ENCODE assay signal across 2 cellular contexts in the genomic region with DNA sequence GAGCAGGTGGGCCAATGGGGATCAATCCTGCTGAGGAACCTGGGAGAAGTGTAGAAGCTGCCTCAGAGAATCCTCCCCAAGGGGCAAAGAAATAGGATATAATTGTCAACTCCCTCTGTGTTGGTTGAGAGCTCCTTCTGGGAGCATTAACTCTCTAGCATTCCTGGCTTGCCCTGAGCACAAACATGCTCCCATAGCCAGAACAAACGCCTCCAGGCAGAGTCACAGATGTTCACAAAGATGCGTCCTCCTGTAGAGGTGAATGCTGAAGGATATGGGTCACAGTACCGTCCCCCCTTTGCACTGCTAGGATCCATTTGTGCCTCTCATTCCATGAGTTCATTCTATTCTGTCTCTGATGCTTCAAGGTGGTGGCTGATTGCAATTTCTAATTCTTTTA.
TF ChIP-seq lines count a peak whose summit lies in the region.

No MANE protein-coding gene starts in this region.

TF ChIP-seq in SK-N-SH, 30 proteins besides CTCF, POLR2A, EP300 and RAD21 (continued from another document):
- TF ChIP-seq, protein P1, sequence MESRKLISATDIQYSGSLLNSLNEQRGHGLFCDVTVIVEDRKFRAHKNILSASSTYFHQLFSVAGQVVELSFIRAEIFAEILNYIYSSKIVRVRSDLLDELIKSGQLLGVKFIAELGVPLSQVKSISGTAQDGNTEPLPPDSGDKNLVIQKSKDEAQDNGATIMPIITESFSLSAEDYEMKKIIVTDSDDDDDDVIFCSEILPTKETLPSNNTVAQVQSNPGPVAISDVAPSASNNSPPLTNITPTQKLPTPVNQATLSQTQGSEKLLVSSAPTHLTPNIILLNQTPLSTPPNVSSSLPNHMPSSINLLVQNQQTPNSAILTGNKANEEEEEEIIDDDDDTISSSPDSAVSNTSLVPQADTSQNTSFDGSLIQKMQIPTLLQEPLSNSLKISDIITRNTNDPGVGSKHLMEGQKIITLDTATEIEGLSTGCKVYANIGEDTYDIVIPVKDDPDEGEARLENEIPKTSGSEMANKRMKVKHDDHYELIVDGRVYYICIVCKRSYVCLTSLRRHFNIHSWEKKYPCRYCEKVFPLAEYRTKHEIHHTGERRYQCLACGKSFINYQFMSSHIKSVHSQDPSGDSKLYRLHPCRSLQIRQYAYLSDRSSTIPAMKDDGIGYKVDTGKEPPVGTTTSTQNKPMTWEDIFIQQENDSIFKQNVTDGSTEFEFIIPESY (IDR thresholded peaks at IDR 0.05; ENCODE audit: borderline replicate concordance, low read depth) = no peak
- TF ChIP-seq, protein P2, sequence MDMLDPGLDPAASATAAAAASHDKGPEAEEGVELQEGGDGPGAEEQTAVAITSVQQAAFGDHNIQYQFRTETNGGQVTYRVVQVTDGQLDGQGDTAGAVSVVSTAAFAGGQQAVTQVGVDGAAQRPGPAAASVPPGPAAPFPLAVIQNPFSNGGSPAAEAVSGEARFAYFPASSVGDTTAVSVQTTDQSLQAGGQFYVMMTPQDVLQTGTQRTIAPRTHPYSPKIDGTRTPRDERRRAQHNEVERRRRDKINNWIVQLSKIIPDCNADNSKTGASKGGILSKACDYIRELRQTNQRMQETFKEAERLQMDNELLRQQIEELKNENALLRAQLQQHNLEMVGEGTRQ (IDR thresholded peaks at IDR 0.05; ENCODE audit: borderline replicate concordance, low read depth, low read length) = no peak
- TF ChIP-seq RCOR1 (IDR thresholded peaks at IDR 0.05; ENCODE audit: low read length) (no peak), GATA2 (CRISPR knock-in tag; IDR thresholded peaks at IDR 0.05) (no peak), SMC3 (IDR thresholded peaks at IDR 0.05; ENCODE audit: low read depth, low read length) (no peak), MEF2A (IDR thresholded peaks at IDR 0.05; ENCODE audit: borderline replicate concordance, low read depth) (no peak), GABPA (IDR thresholded peaks at IDR 0.05; ENCODE audit: low read depth) (no peak), CHD2 (IDR thresholded peaks at IDR 0.05; ENCODE audit: low read length, partially characterized antibody) (no peak), MXI1 (IDR thresholded peaks at IDR 0.05; ENCODE audit: low read depth, low read length) (no peak), NFIC (IDR thresholded peaks at IDR 0.05; ENCODE audit: borderline replicate concordance) (no peak), EZH2phosphoT487 (IDR thresholded peaks at IDR 0.05; ENCODE audit: borderline replicate concordance, low read depth) (no peak), JUND (IDR thresholded peaks at IDR 0.05) (no peak), RFX5 (IDR thresholded peaks at IDR 0.05; ENCODE audit: low read length) (no peak)
- TF ChIP-seq, protein P3, sequence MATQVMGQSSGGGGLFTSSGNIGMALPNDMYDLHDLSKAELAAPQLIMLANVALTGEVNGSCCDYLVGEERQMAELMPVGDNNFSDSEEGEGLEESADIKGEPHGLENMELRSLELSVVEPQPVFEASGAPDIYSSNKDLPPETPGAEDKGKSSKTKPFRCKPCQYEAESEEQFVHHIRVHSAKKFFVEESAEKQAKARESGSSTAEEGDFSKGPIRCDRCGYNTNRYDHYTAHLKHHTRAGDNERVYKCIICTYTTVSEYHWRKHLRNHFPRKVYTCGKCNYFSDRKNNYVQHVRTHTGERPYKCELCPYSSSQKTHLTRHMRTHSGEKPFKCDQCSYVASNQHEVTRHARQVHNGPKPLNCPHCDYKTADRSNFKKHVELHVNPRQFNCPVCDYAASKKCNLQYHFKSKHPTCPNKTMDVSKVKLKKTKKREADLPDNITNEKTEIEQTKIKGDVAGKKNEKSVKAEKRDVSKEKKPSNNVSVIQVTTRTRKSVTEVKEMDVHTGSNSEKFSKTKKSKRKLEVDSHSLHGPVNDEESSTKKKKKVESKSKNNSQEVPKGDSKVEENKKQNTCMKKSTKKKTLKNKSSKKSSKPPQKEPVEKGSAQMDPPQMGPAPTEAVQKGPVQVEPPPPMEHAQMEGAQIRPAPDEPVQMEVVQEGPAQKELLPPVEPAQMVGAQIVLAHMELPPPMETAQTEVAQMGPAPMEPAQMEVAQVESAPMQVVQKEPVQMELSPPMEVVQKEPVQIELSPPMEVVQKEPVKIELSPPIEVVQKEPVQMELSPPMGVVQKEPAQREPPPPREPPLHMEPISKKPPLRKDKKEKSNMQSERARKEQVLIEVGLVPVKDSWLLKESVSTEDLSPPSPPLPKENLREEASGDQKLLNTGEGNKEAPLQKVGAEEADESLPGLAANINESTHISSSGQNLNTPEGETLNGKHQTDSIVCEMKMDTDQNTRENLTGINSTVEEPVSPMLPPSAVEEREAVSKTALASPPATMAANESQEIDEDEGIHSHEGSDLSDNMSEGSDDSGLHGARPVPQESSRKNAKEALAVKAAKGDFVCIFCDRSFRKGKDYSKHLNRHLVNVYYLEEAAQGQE (IDR thresholded peaks at IDR 0.05; ENCODE audit: low read depth, low read length) = no peak
- TF ChIP-seq, protein P4, sequence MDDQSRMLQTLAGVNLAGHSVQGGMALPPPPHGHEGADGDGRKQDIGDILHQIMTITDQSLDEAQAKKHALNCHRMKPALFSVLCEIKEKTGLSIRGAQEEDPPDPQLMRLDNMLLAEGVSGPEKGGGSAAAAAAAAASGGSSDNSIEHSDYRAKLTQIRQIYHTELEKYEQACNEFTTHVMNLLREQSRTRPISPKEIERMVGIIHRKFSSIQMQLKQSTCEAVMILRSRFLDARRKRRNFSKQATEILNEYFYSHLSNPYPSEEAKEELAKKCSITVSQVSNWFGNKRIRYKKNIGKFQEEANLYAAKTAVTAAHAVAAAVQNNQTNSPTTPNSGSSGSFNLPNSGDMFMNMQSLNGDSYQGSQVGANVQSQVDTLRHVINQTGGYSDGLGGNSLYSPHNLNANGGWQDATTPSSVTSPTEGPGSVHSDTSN (IDR thresholded peaks at IDR 0.05) = no peak
- TF ChIP-seq, protein P5, sequence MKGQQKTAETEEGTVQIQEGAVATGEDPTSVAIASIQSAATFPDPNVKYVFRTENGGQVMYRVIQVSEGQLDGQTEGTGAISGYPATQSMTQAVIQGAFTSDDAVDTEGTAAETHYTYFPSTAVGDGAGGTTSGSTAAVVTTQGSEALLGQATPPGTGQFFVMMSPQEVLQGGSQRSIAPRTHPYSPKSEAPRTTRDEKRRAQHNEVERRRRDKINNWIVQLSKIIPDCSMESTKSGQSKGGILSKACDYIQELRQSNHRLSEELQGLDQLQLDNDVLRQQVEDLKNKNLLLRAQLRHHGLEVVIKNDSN (IDR thresholded peaks at IDR 0.05; ENCODE audit: borderline replicate concordance, low read depth) = no peak

TF ChIP-seq in SK-N-SH treated with all-trans-retinoic acid at 6 μM for 48 hours, 23 proteins besides CTCF, POLR2A, EP300 and RAD21 (continued from another document):
- TF ChIP-seq, protein P6, sequence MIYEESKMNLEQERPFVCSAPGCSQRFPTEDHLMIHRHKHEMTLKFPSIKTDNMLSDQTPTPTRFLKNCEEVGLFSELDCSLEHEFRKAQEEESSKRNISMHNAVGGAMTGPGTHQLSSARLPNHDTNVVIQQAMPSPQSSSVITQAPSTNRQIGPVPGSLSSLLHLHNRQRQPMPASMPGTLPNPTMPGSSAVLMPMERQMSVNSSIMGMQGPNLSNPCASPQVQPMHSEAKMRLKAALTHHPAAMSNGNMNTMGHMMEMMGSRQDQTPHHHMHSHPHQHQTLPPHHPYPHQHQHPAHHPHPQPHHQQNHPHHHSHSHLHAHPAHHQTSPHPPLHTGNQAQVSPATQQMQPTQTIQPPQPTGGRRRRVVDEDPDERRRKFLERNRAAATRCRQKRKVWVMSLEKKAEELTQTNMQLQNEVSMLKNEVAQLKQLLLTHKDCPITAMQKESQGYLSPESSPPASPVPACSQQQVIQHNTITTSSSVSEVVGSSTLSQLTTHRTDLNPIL (CRISPR knock-in tag; IDR thresholded peaks at IDR 0.05; ENCODE audit: low read depth) = no peak
